Comparison of ENCODE assay signal across 23 cellular contexts in genomic region chr1:25807480-25808390, GRCh38. TPM values are rescaled to one million over a fixed set of nuclear protein-coding genes. Genes with fewer than 3 reads are reported as not detected.
DNase-seq lines count a peak whose midpoint lies in the region; ATAC-seq, FAIRE-seq and TF ChIP-seq lines count a peak whose summit lies in the region.
"Had no signal": no experiment of that assay in that cellular context is flagged by ENCODE, and none has a peak within 500 bp of the region (broad histone marks: within the 10 kb centered on the region; RNA-seq: fewer than 3 reads in every experiment).

No MANE protein-coding gene starts in this region.

- DNase-seq in kidney (peak; percentile 71), spleen (peak; percentile 67), inferior parietal cortex (ENCODE audit: extremely low spot score) (no peak), NCI-H2196 treated with DMSO at 0.1 percent for 48 hours (lab: John Stamatoyannopoulos, UW; ENCODE audit: unreplicated experiment) (no peak), body of pancreas (no peak), SIG-M5 (lab: John Stamatoyannopoulos, UW) (no peak)
- DNase-seq: activated CD4-positive, alpha-beta T cell treated with anti-CD3 and anti-CD28 coated beads, Interleukin-2, amount 50 U/mL, for 1 hour; activated naive CD4-positive, alpha-beta T cell treated with anti-CD3 and anti-CD28 coated beads, Interleukin-2, amount 50 U/mL, for 16 hours; EL; midbrain; NCI-H1092 treated with DMSO at 0.1 percent for 48 hours; NCI-H1930; NCI-H2227 treated with DMSO at 0.1 percent for 48 hours; NCI-H82; nephron progenitor cell; stimulated activated CD4-positive, alpha-beta T cell treated with anti-CD3 and anti-CD28 coated beads, Interleukin-1b, Interleukin-23, amount 100 ng/mL, for 48 hours; T1000; testis had no signal

- H3K4me2 ChIP-seq in BLaER1 treated with 17β-estradiol and CSF1 and Interleukin-3, amounts not matched to agents 10 nM and 100 nM = peak overlapping the region; percentile 79 to 93 (median 87); a peak in 21 of 22 replicates

- H3K9me3 ChIP-seq in BLaER1 treated with 17β-estradiol and CSF1 and Interleukin-3, amounts not matched to agents 10 nM and 100 nM (replicated peaks in 1 of 11) = no peaks in the 10 kb centered on the region
- H3K9me3 ChIP-seq in kidney (ENCODE audit: control insufficient read depth in 1 of 2, low read length in 2 of 2) (no peaks in the 10 kb centered on the region), spleen (no peaks in the 10 kb centered on the region), body of pancreas (no peaks in the 10 kb centered on the region)
- H3K9me3 ChIP-seq: HAP-1, testis had no signal

- FAIRE-seq in kidney (lab: Jason Lieb, UNC) = no peak

- TF ChIP-seq POLR2A in spleen (IDR thresholded peaks at IDR 0.05) = no peak
- TF ChIP-seq POLR2A in body of pancreas (IDR thresholded peaks at IDR 0.05) = no peak

- H3K36me3 ChIP-seq in BLaER1 treated with 17β-estradiol and CSF1 and Interleukin-3, amounts not matched to agents 10 nM and 100 nM = peaks cover 5 to 37% (median 14%) of the 10 kb centered on the region in 11 experiments; a peak in 19 of 22 replicates
- peaks cover 0 to 9% of the 10 kb centered on the region in 2 donors for H3K36me3 ChIP-seq in kidney (ENCODE audit: control insufficient read depth in 1 of 2, insufficient read depth in 2 of 2, low read length in 2 of 2)
- peaks cover 0 to 75% (median 19%) of the 10 kb centered on the region in 6 donors for H3K36me3 ChIP-seq in spleen
- peaks cover 0 to 2% of the 10 kb centered on the region in 2 donors for H3K36me3 ChIP-seq in body of pancreas (replicated peaks in 1 of 2; ENCODE audit: insufficient read depth in 1 of 2, low read depth in 2 of 2)

- H3K4me3 ChIP-seq in BLaER1 treated with 17β-estradiol and CSF1 and Interleukin-3, amounts not matched to agents 10 nM and 100 nM = no peak overlapping the region
- H3K4me3 ChIP-seq in kidney (ENCODE audit: low read length in 2 of 2) (no peak overlapping the region), spleen (no peak overlapping the region), body of pancreas (no peak overlapping the region)
- H3K4me3 ChIP-seq: HAP-1, testis had no signal

- peaks cover 80 to 86% (median 83%) of the 10 kb centered on the region in 10 experiments for H3K4me1 ChIP-seq in BLaER1 treated with 17β-estradiol and CSF1 and Interleukin-3, amounts not matched to agents 10 nM and 100 nM
- H3K4me1 ChIP-seq in kidney (ENCODE audit: control insufficient read depth in 1 of 2, insufficient read depth in 1 of 2, low read depth in 1 of 2, low read length in 2 of 2) (peaks cover 3 to 13% of the 10 kb centered on the region in 2 donors), spleen (peaks cover 20 to 89% (median 77%) of the 10 kb centered on the region in 6 donors), body of pancreas (peaks cover 59% of the 10 kb centered on the region)
- H3K4me1 ChIP-seq: testis had no signal

- H4K20me1 ChIP-seq in BLaER1 treated with 17β-estradiol and CSF1 and Interleukin-3, amounts not matched to agents 10 nM and 100 nM = peaks cover 14 to 78% (median 40%) of the 10 kb centered on the region in 11 experiments; a peak in 17 of 22 replicates

- ATAC-seq in body of pancreas = no peak
- ATAC-seq: left lobe of liver, WTC11 had no signal

- no peaks in the 10 kb centered on the region for H3K27me3 ChIP-seq in BLaER1 treated with 17β-estradiol and CSF1 and Interleukin-3, amounts not matched to agents 10 nM and 100 nM
- H3K27me3 ChIP-seq in spleen (replicated peaks in 1 of 7) = no peaks in the 10 kb centered on the region
- H3K27me3 ChIP-seq in body of pancreas = no peaks in the 10 kb centered on the region
- H3K27me3 ChIP-seq: testis had no signal

- H3K27ac ChIP-seq in BLaER1 treated with 17β-estradiol and CSF1 and Interleukin-3, amounts not matched to agents 10 nM and 100 nM = peak overlapping the region in 2 of 11 experiments; percentile 8 to 18; a peak in 1 of 22 replicates
- peak overlapping the region; percentile 91 for H3K27ac ChIP-seq in angular gyrus (ENCODE audit: low read depth, low read length)
- H3K27ac ChIP-seq in kidney (ENCODE audit: low read depth in 2 of 2, low read length in 2 of 2) = no peak overlapping the region
- H3K27ac ChIP-seq in spleen = peak overlapping the region in 6 of 8 donors; percentile 13 to 72 (median 66)
- peak overlapping the region in 2 of 4 donors; percentile 36 to 50 for H3K27ac ChIP-seq in body of pancreas
- H3K27ac ChIP-seq: testis had no signal

- TF ChIP-seq CTCF in kidney (IDR thresholded peaks at IDR 0.05; ENCODE audit: borderline replicate concordance, extremely low read depth, insufficient read depth) (no peak), spleen (IDR thresholded peaks at IDR 0.05 in 8 of 11, conservative IDR thresholded peaks at IDR 0.05 in 3 of 11) (no peak), body of pancreas (IDR thresholded peaks at IDR 0.05) (no peak)

- H3K9ac ChIP-seq in BLaER1 treated with 17β-estradiol and CSF1 and Interleukin-3, amounts not matched to agents 10 nM and 100 nM = no peak overlapping the region; a peak in 1 of 22 replicates
- H3K9ac ChIP-seq in kidney (ENCODE audit: low read length in 2 of 2) = no peak overlapping the region

- WGBS in spleen, 5 donors = 75 to 89% (median 82%) methylated on average over 14 to 20 of the region's 20 CpGs
- WGBS in body of pancreas, 2 donors = 88 to 96% methylated on average over 8 to 20 of the region's 20 CpGs

- intact Hi-C loops in kidney (cut with DNase I) = no loop called here
- intact Hi-C loops in spleen (cut with DNase I; ENCODE audit: low total_unique reads) = loop anchor here (10.0 kb wide), 1 partner anchor 283 kb away; no protein-coding TSS in a partner anchor
- intact Hi-C loops in body of pancreas (cut with DNase I) = loop anchor here (5.0 kb wide), 2 partner anchors 195 to 305 kb away; no protein-coding TSS in a partner anchor

RNA-seq across cellular contexts. Expression of gene SELENON, which starts 7.7 kb away (rescaled TPM):
- 116 TPM for total RNA-seq in kidney
- polyA plus RNA-seq in kidney (ENCODE audit: insufficient read depth, low read depth, low replicate concordance) = 69.3 TPM
- 10 to 100 TPM; 41.4 to 80.9 (median 59.2) TPM for total RNA-seq in spleen
- 10 to 100 TPM in 1 of 3 donors, 1 to 10 TPM in 2; 9.7 to 25.8 (median 9.7) TPM for polyA plus RNA-seq in spleen
- 10 to 100 TPM; 22.8 to 27.4 TPM for total RNA-seq in body of pancreas

RNA-seq across cellular contexts. Expression of gene MTFR1L, which starts 12.0 kb away (rescaled TPM):
- 66.6 TPM for total RNA-seq in kidney
- polyA plus RNA-seq in kidney (ENCODE audit: insufficient read depth, low read depth, low replicate concordance) = 108 TPM
- 10 to 100 TPM; 44.6 to 74.7 (median 53.7) TPM for total RNA-seq in spleen
- 10 to 100 TPM; 32.1 to 44.3 (median 43.0) TPM for polyA plus RNA-seq in spleen
- 10 to 100 TPM; 39.7 to 56.4 TPM for total RNA-seq in body of pancreas

RNA-seq across cellular contexts. Expression of gene AUNIP, which starts 51.5 kb away (rescaled TPM):
- total RNA-seq in kidney (0.38 TPM), spleen (1 to 10 TPM in 1 of 7 donors, under 1 TPM in 3, not detected in 3; 0.28 to 1.3 (median 0.71) TPM), body of pancreas (not detected)
- polyA plus RNA-seq in kidney (ENCODE audit: insufficient read depth, low read depth, low replicate concordance) (not detected), spleen (under 1 TPM; 0.07 to 0.61 (median 0.38) TPM)
- total RNA-seq: left lobe of liver had no signal

Comparison
In these comparisons a context has a peak if more than half of its experiments do, and no peak if none do; other contexts are left out.
1. H3K27ac ChIP-seq: peak in angular gyrus (single experiment) and spleen (6 of 8); none in kidney (0 of 2).
2. DNase-seq: peak in kidney (single experiment) and spleen (single experiment); none in inferior parietal cortex (single experiment), NCI-H2196 treated with DMSO at 0.1 percent for 48 hours (single experiment), body of pancreas (0 of 4) and SIG-M5 (single experiment).